Comparison of ENCODE assay signal across 19 cellular contexts in genomic region chr11:73746701-73747100, GRCh38. TPM values are rescaled to one million over a fixed set of nuclear protein-coding genes. Genes with fewer than 3 reads are reported as not detected.
DNase-seq lines count a peak whose midpoint lies in the region; ATAC-seq and TF ChIP-seq lines count a peak whose summit lies in the region.
"Had no signal": no experiment of that assay in that cellular context is flagged by ENCODE, and none has a peak within 500 bp of the region (broad histone marks: within the 10 kb centered on the region; RNA-seq: fewer than 3 reads in every experiment).

No MANE protein-coding gene starts in this region.

- ATAC-seq in central memory CD8-positive, alpha-beta T cell (replicated peaks; ENCODE audit: extremely low read depth, poor library complexity, severe bottlenecking), result no peak
- no peak for ATAC-seq in GM21526 (IDR thresholded peaks at IDR 0.05; ENCODE audit: low FRiP score, unreplicated experiment)
- ATAC-seq: HCT116 had no signal

- no peaks in the 10 kb centered on the region for H3K9me3 Mint-ChIP-seq in central memory CD8-positive, alpha-beta T cell
- H3K9me3 Mint-ChIP-seq: CD14-positive monocyte; CD4-positive, alpha-beta T cell; H9 had no signal

- TF ChIP-seq EP300 in esophagus muscularis mucosa (IDR thresholded peaks at IDR 0.05), result no peak

- intact Hi-C loops in esophagus muscularis mucosa (cut with DNase I), result no loop called here

- H3K79me2 ChIP-seq in OCI-LY1 (ENCODE audit: insufficient read depth, low read length), result peaks cover 71% of the 10 kb centered on the region

- H3K4me1 Mint-ChIP-seq in central memory CD8-positive, alpha-beta T cell, result peaks cover 59% of the 10 kb centered on the region

- peak overlapping the region; percentile 65 for H3K27ac Mint-ChIP-seq in central memory CD8-positive, alpha-beta T cell (ENCODE audit: low read depth)

- H3K27me3 ChIP-seq in OCI-LY1 (ENCODE audit: insufficient read depth, low read length) (no peaks in the 10 kb centered on the region), esophagus muscularis mucosa (no peaks in the 10 kb centered on the region)
- H3K27me3 ChIP-seq: BE2C; BLaER1 treated with 17β-estradiol and CSF1 and Interleukin-3, amounts not matched to agents 10 nM and 100 nM had no signal

- no peak overlapping the region for H3K4me3 ChIP-seq in OCI-LY1 (ENCODE audit: low read depth, low read length, poor library complexity, severe bottlenecking)
- H3K4me3 ChIP-seq in esophagus muscularis mucosa, result no peak overlapping the region
- H3K4me3 ChIP-seq: BLaER1 treated with 17β-estradiol and CSF1 and Interleukin-3, amounts not matched to agents 10 nM and 100 nM; GM23248 had no signal

- H3K4me2 ChIP-seq in OCI-LY1 (ENCODE audit: low read length), result no peak overlapping the region
- H3K4me2 ChIP-seq: BLaER1 treated with 17β-estradiol and CSF1 and Interleukin-3, amounts not matched to agents 10 nM and 100 nM had no signal

- no peak for DNase-seq in central memory CD8-positive, alpha-beta T cell (ENCODE audit: low spot score in 2 of 2)
- peak; percentile 26 for DNase-seq in esophagus muscularis mucosa (ENCODE audit: extremely low spot score)
- no peak for DNase-seq in DMS79 (lab: John Stamatoyannopoulos, UW)
- no peak for DNase-seq in T-helper 9 cell
- DNase-seq: ACHN; AML-193; BE2C; Calu3; CD4-positive, alpha-beta T cell; COR-L47; DMS53; DND-41; GM23248; H9 had no signal

- H3K9me2 ChIP-seq in OCI-LY1 (ENCODE audit: low read depth, low read length), result no peaks in the 10 kb centered on the region

- peaks cover 20% of the 10 kb centered on the region for H3K4me1 ChIP-seq in OCI-LY1 (ENCODE audit: insufficient read depth, low read length, severe bottlenecking)
- H3K4me1 ChIP-seq in esophagus muscularis mucosa, result peaks cover 0 to 51% (median 33%) of the 10 kb centered on the region in 4 donors
- H3K4me1 ChIP-seq: BE2C had no signal

- TF ChIP-seq CTCF in OCI-LY1 (IDR thresholded peaks at IDR 0.05; ENCODE audit: low read length), result no peak
- TF ChIP-seq CTCF in esophagus muscularis mucosa (IDR thresholded peaks at IDR 0.05), result no peak

- H4K20me1 ChIP-seq in OCI-LY1 (ENCODE audit: insufficient read depth, low read length), result no peaks in the 10 kb centered on the region

- H3K9me3 ChIP-seq in OCI-LY1 (ENCODE audit: low read length) (no peaks in the 10 kb centered on the region), esophagus muscularis mucosa (no peaks in the 10 kb centered on the region)
- H3K9me3 ChIP-seq: BE2C had no signal

- no peak overlapping the region for H3K9ac ChIP-seq in OCI-LY1 (ENCODE audit: low read length)
- H3K9ac ChIP-seq: BLaER1 treated with 17β-estradiol and CSF1 and Interleukin-3, amounts not matched to agents 10 nM and 100 nM; GM23248 had no signal

- H2AFZ ChIP-seq in OCI-LY1 (ENCODE audit: low read length), result no peak overlapping the region
- H2AFZ ChIP-seq: GM23248 had no signal

- H3K36me3 ChIP-seq in OCI-LY1 (ENCODE audit: insufficient read depth, low read length) (no peaks in the 10 kb centered on the region), esophagus muscularis mucosa (no peaks in the 10 kb centered on the region)

- no peaks in the 10 kb centered on the region for H3K27me3 Mint-ChIP-seq in central memory CD8-positive, alpha-beta T cell
- H3K27me3 Mint-ChIP-seq: CD4-positive, alpha-beta T cell had no signal

- H3F3A ChIP-seq in OCI-LY1 (ENCODE audit: insufficient read depth, low read length), result no peaks in the 10 kb centered on the region

- no peak overlapping the region for H3K4me3 Mint-ChIP-seq in central memory CD8-positive, alpha-beta T cell
- H3K4me3 Mint-ChIP-seq: CD14-positive monocyte; CD4-positive, alpha-beta T cell; H9 had no signal

- TF ChIP-seq POLR2A in esophagus muscularis mucosa (IDR thresholded peaks at IDR 0.05; ENCODE audit: low read depth), result no peak

- 92% methylated on average over 13 of the region's 13 CpGs for WGBS in esophagus muscularis mucosa

- H3K27ac ChIP-seq in OCI-LY1 (ENCODE audit: low read depth, low read length, poor library complexity, severe bottlenecking) (peak overlapping the region; percentile 8), esophagus muscularis mucosa (replicated peaks in 1 of 4) (no peak overlapping the region)
- H3K27ac ChIP-seq: BLaER1 treated with 17β-estradiol and CSF1 and Interleukin-3, amounts not matched to agents 10 nM and 100 nM; GM23248 had no signal

- peaks cover 14% of the 10 kb centered on the region for H3K36me3 Mint-ChIP-seq in central memory CD8-positive, alpha-beta T cell (ENCODE audit: insufficient read depth)

RNA-seq across cellular contexts. Expression of gene RAB6A, which starts 14.2 kb away (rescaled TPM):
- total RNA-seq in esophagus muscularis mucosa, result 100 to 1,000 TPM; 107 to 161 (median 134) TPM

RNA-seq across cellular contexts. Expression of gene MRPL48, which starts 41.0 kb away (rescaled TPM):
- 10 to 100 TPM in 3 of 4 donors, 1 to 10 TPM in 1; 8.9 to 18.4 (median 11.5) TPM for total RNA-seq in esophagus muscularis mucosa
